29 cellular contexts compared by ENCODE assay signal in genomic region chr7:156374335-156374734, GRCh38.
"Had no signal": no experiment of that assay in that cellular context is flagged by ENCODE, and none has a peak within 500 bp of the region (broad histone marks: within the 10 kb centered on the region; RNA-seq: fewer than 3 reads in every experiment).

No MANE protein-coding gene starts in this region.

- DNase-seq: effector CD8-positive, alpha-beta T cell; endodermal cell; foreskin fibroblast; gastrocnemius medialis; heart left ventricle; hippocampal formation; left cardiac atrium; left lung; mesenchymal stem cell; mucosa of descending colon; naive B cell; pancreas; right lobe of liver; small intestine; stimulated activated CD4-positive, alpha-beta T cell treated with anti-CD3 and anti-CD28 coated beads, Interleukin-15, amount 100 ng/mL, for 24 hours; stimulated activated CD4-positive, alpha-beta T cell treated with anti-CD3 and anti-CD28 coated beads, Interleukin-2, amount 100 ng/mL, for 48 hours; stimulated activated naive B cell treated with anti-CD40 and anti-IgM and Interleukin-4, amounts not matched to agents 10 μg/mL and 1 μg/mL and 100 μg/mL, for 72 hours had no signal

- H3K4me1 ChIP-seq: gastrocnemius medialis, heart left ventricle, left lung, tibial nerve, vagina had no signal

- H3K27me3 Mint-ChIP-seq: dendritic cell treated with granulocyte-macrophage colony-stimulating factor and Interleukin-4, amounts not matched to agents 40 ng/mL and 50 ng/mL, for 4 days had no signal

- H3K4me3 Mint-ChIP-seq: dendritic cell treated with granulocyte-macrophage colony-stimulating factor and Interleukin-4, amounts not matched to agents 40 ng/mL and 50 ng/mL, for 4 days; endodermal cell; mesothelial cell of epicardium; naive B cell; natural killer cell treated with Interleukin-12 subunit alpha and Interleukin-12 subunit beta and Interleukin-15 and Interleukin-18, amount 100 ng/mL, for 72 hours; neural crest cell; stimulated activated naive B cell treated with anti-CD40 and anti-IgM and Interleukin-4, amounts not matched to agents 10 μg/mL and 1 μg/mL and 100 μg/mL, for 72 hours; stimulated activated naive CD8-positive, alpha-beta T cell treated with anti-CD3 and anti-CD28 coated beads, Interleukin-15, Interleukin-2, amounts not matched to agents 100 ng/mL and 50 ng/mL, for 24 hours had no signal

- FAIRE-seq: islet of Langerhans, pancreas, small intestine had no signal

- H3K9me3 ChIP-seq: gastrocnemius medialis, neutrophil, pancreas, right lobe of liver, thoracic aorta, vagina had no signal

- H3K4me3 ChIP-seq: gastrocnemius medialis, heart left ventricle, left lung, mucosa of descending colon, pancreas, right lobe of liver, thoracic aorta, tibial nerve, vagina had no signal

- H3K27ac Mint-ChIP-seq: dendritic cell treated with granulocyte-macrophage colony-stimulating factor and Interleukin-4, amounts not matched to agents 40 ng/mL and 50 ng/mL, for 4 days; endodermal cell; mesothelial cell of epicardium; naive B cell; natural killer cell treated with Interleukin-12 subunit alpha and Interleukin-12 subunit beta and Interleukin-15 and Interleukin-18, amount 100 ng/mL, for 72 hours; stimulated activated naive B cell treated with anti-CD40 and anti-IgM and Interleukin-4, amounts not matched to agents 10 μg/mL and 1 μg/mL and 100 μg/mL, for 72 hours; stimulated activated naive CD8-positive, alpha-beta T cell treated with anti-CD3 and anti-CD28 coated beads, Interleukin-15, Interleukin-2, amounts not matched to agents 100 ng/mL and 50 ng/mL, for 24 hours had no signal

- H3K36me3 ChIP-seq: gastrocnemius medialis, heart left ventricle, left lung, neutrophil, pancreas, right lobe of liver, thoracic aorta, tibial nerve, vagina had no signal

- ATAC-seq: esophagus mucosa; gastrocnemius medialis; heart left ventricle; left cardiac atrium; left lung; mucosa of descending colon; natural killer cell treated with Interleukin-12 subunit alpha and Interleukin-12 subunit beta and Interleukin-15 and Interleukin-18, amount 100 ng/mL, for 72 hours; pancreas; right lobe of liver; stimulated activated naive B cell treated with anti-CD40 and anti-IgM and Interleukin-4, amounts not matched to agents 10 μg/mL and 1 μg/mL and 100 μg/mL, for 72 hours had no signal

- H3K36me3 Mint-ChIP-seq: mesothelial cell of epicardium; natural killer cell treated with Interleukin-12 subunit alpha and Interleukin-12 subunit beta and Interleukin-15 and Interleukin-18, amount 100 ng/mL, for 72 hours; stimulated activated naive B cell treated with anti-CD40 and anti-IgM and Interleukin-4, amounts not matched to agents 10 μg/mL and 1 μg/mL and 100 μg/mL, for 72 hours had no signal

- H3K4me1 Mint-ChIP-seq: endodermal cell; mesothelial cell of epicardium; naive B cell; neural crest cell; stimulated activated naive B cell treated with anti-CD40 and anti-IgM and Interleukin-4, amounts not matched to agents 10 μg/mL and 1 μg/mL and 100 μg/mL, for 72 hours had no signal

- H3K9me3 Mint-ChIP-seq: natural killer cell treated with Interleukin-12 subunit alpha and Interleukin-12 subunit beta and Interleukin-15 and Interleukin-18, amount 100 ng/mL, for 72 hours had no signal

- H3K27me3 ChIP-seq: gastrocnemius medialis, left lung, neutrophil, pancreas, right lobe of liver, tibial nerve, vagina had no signal

- H3K27ac ChIP-seq: epithelial cell of prostate, gastrocnemius medialis, heart left ventricle, left lung, neutrophil, pancreas, right lobe of liver, thoracic aorta, tibial nerve, vagina had no signal
